In the genomic region with DNA sequence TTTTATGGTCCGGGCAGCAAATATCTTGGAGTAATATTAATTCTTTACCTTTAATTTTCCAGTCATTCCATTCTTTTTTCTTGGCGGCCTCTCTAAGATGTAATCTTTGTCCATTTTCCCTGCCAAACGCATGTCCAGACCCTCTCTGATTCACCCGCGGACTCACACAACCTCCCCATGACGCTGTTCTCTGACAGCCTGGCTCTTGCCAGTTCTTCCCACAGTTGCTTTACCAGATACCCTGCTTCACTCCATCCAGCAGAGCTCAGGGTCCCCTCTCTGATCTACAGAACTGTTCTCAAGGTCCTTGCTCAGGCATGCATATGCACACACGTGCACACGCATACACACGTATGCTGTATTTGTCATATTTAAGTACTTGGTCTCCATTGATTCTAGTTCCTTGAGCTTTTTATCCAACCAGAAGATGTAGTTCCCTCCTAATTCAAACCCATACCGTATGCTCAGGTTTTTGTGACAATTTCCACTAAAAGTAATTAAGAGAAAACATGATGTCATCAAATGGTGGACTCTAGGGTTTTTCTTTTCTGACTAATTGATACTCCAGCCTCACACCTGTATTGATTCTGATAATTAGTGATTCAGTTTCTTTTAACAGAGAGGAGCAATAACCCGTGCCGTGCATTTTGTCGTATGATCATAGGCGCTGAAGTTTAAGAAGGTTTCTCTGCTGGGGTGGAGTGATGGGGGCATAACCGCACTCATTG, we compare ENCODE assay signal across 24 cellular contexts.
"Had no signal": no experiment of that assay in that cellular context is flagged by ENCODE, and none has a peak within 500 bp of the region (broad histone marks: within the 10 kb centered on the region; RNA-seq: fewer than 3 reads in every experiment).

No MANE protein-coding gene starts in this region.

- H3K4me1 ChIP-seq: lower lobe of right lung, prostate gland, testis, tibial artery had no signal

- H3K9me3 Mint-ChIP-seq: immature natural killer cell; naive thymus-derived CD8-positive, alpha-beta T cell; stimulated activated memory B cell treated with anti-CD40 and anti-IgM and Interleukin-4, amounts not matched to agents 10 μg/mL and 1 μg/mL and 100 μg/mL, for 72 hours had no signal

- H3K27me3 Mint-ChIP-seq: naive thymus-derived CD8-positive, alpha-beta T cell; stimulated activated memory B cell treated with anti-CD40 and anti-IgM and Interleukin-4, amounts not matched to agents 10 μg/mL and 1 μg/mL and 100 μg/mL, for 72 hours had no signal

- H3K4me3 Mint-ChIP-seq: immature natural killer cell; stimulated activated memory B cell treated with anti-CD40 and anti-IgM and Interleukin-4, amounts not matched to agents 10 μg/mL and 1 μg/mL and 100 μg/mL, for 72 hours had no signal

- H3K4me1 Mint-ChIP-seq: stimulated activated memory B cell treated with anti-CD40 and anti-IgM and Interleukin-4, amounts not matched to agents 10 μg/mL and 1 μg/mL and 100 μg/mL, for 72 hours had no signal

- ATAC-seq: left ventricle myocardium superior; lower lobe of right lung; naive thymus-derived CD8-positive, alpha-beta T cell; right cardiac atrium; stimulated activated memory B cell treated with anti-CD40 and anti-IgM and Interleukin-4, amounts not matched to agents 10 μg/mL and 1 μg/mL and 100 μg/mL, for 72 hours; stimulated activated naive CD8-positive, alpha-beta T cell treated with anti-CD3 and anti-CD28 coated beads, Interleukin-15, Interleukin-2, amounts not matched to agents 100 U/mL and 50 U/mL, for 24 hours had no signal

- H3K27me3 ChIP-seq: colonic mucosa, esophagus squamous epithelium, spleen, testis, tibial artery, upper lobe of left lung had no signal

- H3K27ac Mint-ChIP-seq: stimulated activated memory B cell treated with anti-CD40 and anti-IgM and Interleukin-4, amounts not matched to agents 10 μg/mL and 1 μg/mL and 100 μg/mL, for 72 hours had no signal

- FAIRE-seq: urothelium cell line had no signal

- H3K27ac ChIP-seq: colonic mucosa, esophagus squamous epithelium, lower lobe of right lung, prostate gland, skin epidermis, spleen, testis, tibial artery, upper lobe of left lung had no signal

- H3K9me3 ChIP-seq: colonic mucosa, esophagus squamous epithelium, lower lobe of right lung, prostate gland, spleen, testis, tibial artery, upper lobe of left lung had no signal

- H3K36me3 ChIP-seq: colonic mucosa, prostate gland had no signal

- H3K4me3 ChIP-seq: colonic mucosa, esophagus squamous epithelium, lower lobe of right lung, prostate gland, skin epidermis, spleen, testis, tibial artery, upper lobe of left lung had no signal

- DNase-seq: colonic mucosa; dermis blood vessel endothelial cell; effector memory CD4-positive, alpha-beta T cell; erythroblast; esophagus squamous epithelium; foreskin melanocyte; hypothalamus; immature natural killer cell; islet precursor cell; left ventricle myocardium superior; lower lobe of right lung; naive thymus-derived CD8-positive, alpha-beta T cell; right cardiac atrium; spleen; stimulated activated CD4-positive, alpha-beta T cell treated with anti-CD3 and anti-CD28 coated beads, Interleukin-4, amount 100 ng/mL, for 4 hours; stimulated activated naive CD8-positive, alpha-beta T cell treated with anti-CD3 and anti-CD28 coated beads, Interleukin-15, Interleukin-2, amounts not matched to agents 100 U/mL and 50 U/mL, for 24 hours; substantia nigra; testis; tibial artery; upper lobe of left lung had no signal
